8 cellular contexts compared by ENCODE assay signal in the genomic region with DNA sequence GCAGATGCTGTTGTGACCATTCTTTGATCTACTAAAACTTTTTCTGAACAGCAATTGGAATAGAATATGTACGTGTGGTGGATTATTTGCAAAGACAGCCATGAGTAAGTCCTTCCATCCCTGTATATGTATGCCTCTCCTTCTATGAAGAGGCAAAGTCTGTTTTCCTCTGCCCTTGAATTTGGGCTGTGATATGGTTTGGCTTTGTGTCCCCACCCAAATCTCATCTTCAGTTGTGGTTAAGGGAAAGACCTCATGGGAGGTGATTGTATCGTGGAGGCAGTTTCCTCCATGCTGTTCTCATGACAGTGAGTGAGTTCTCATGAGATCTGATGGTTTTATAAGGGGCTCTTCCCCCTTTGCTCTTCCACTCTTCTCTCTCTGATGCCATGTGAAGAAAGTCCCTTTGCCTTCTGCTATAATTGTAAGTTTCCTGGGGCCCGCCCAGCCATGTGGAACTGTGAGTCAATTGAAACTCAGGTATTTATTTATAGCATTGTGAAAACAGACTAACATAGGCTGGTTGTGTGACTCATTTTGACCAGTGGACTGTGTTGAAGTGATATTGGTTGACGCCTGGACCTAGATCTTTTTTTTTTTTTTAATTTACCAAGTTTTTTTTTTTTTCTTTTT.
DNase-seq lines count a peak whose midpoint lies in the region; ATAC-seq, FAIRE-seq and TF ChIP-seq lines count a peak whose summit lies in the region.

No MANE protein-coding gene starts in this region.

- BruUV-seq in HCT116 (replicated peaks; lab: Mats Ljungman, UMichigan) = no TSS peak
- no TSS peak for BruUV-seq in endothelial cell of umbilical vein (replicated peaks; lab: Mats Ljungman, UMichigan)

- H3K4me1 ChIP-seq in HCT116 (ENCODE audit: control insufficient read depth in 1 of 2, insufficient read depth in 2 of 2, low read length in 2 of 2) = peaks cover 0 to 5% of the 10 kb centered on the region in 2 experiments; a peak in 2 of 4 replicates
- H3K4me1 ChIP-seq in Peyer's patch = no peaks in the 10 kb centered on the region
- H3K4me1 ChIP-seq in endothelial cell of umbilical vein (ENCODE audit: control insufficient read depth, extremely low read depth, insufficient read depth, low read length) = no peaks in the 10 kb centered on the region

- DNase-seq in GM13976 (ENCODE audit: low spot score) (peak; percentile 33), HCT116 (ENCODE audit: low read depth, low spot score) (peak; percentile 1), Peyer's patch (peak in 2 of 3 donors; percentile 17 to 56), endothelial cell of umbilical vein (ENCODE audit: low read depth, low spot score) (peak; percentile 27), GDM1 (lab: John Stamatoyannopoulos, UW) (no peak), inferior parietal cortex (ENCODE audit: extremely low spot score) (no peak), foreskin melanocyte (no peak)
- peak; percentile 29 to 57 for DNase-seq in stimulated activated naive CD8-positive, alpha-beta T cell treated with anti-CD3 and anti-CD28 coated beads, Interleukin-15, amount 100 ng/mL, for 72 hours

- no peaks in the 10 kb centered on the region for H4K20me1 ChIP-seq in HCT116 (ENCODE audit: insufficient read depth)
- no peaks in the 10 kb centered on the region for H4K20me1 ChIP-seq in endothelial cell of umbilical vein (replicated peaks; ENCODE audit: control insufficient read depth, extremely low read depth, insufficient read depth, low read length)

- ATAC-seq in HCT116 = no peak
- peak; percentile 98 for ATAC-seq in stimulated activated naive CD8-positive, alpha-beta T cell treated with anti-CD3 and anti-CD28 coated beads, Interleukin-15, amount 100 ng/mL, for 72 hours

- peak overlapping the region; percentile 41 for H2AFZ ChIP-seq in HCT116 (ENCODE audit: low read depth, low read length, poor library complexity, severe bottlenecking)
- no peak overlapping the region for H2AFZ ChIP-seq in endothelial cell of umbilical vein (ENCODE audit: low read depth, low read length)

- RAD21 ChIA-PET in HCT116 (lab: Charles Lee; ENCODE audit: low non-redundant PET in 1 of 2, low total read pairs in 2 of 2, uncharacterized antibody in 2 of 2, unreplicated experiment in 2 of 2) = no interaction called here

- no peaks in the 10 kb centered on the region for H3K9me2 ChIP-seq in HCT116 (ENCODE audit: insufficient read depth)

- peaks cover 13% of the 10 kb centered on the region for H3K4me1 Mint-ChIP-seq in stimulated activated naive CD8-positive, alpha-beta T cell treated with anti-CD3 and anti-CD28 coated beads, Interleukin-15, amount 100 ng/mL, for 72 hours

- H3K79me2 ChIP-seq in HCT116 (ENCODE audit: insufficient read depth, low read length) (no peaks in the 10 kb centered on the region), endothelial cell of umbilical vein (ENCODE audit: control insufficient read depth, insufficient read depth, low read length) (no peaks in the 10 kb centered on the region)

- TF ChIP-seq RAD21 in HCT116 (IDR thresholded peaks at IDR 0.05; ENCODE audit: low read depth) = no peak

- H3K27ac Mint-ChIP-seq in stimulated activated naive CD8-positive, alpha-beta T cell treated with anti-CD3 and anti-CD28 coated beads, Interleukin-15, amount 100 ng/mL, for 72 hours = peak overlapping the region; percentile 61 to 72

- H3K9ac ChIP-seq in HCT116 (ENCODE audit: low read length) = no peak overlapping the region
- no peak overlapping the region for H3K9ac ChIP-seq in endothelial cell of umbilical vein (replicated peaks; ENCODE audit: extremely low read depth, insufficient read depth, low read length)

- no peaks in the 10 kb centered on the region for H3K9me1 ChIP-seq in endothelial cell of umbilical vein (replicated peaks; ENCODE audit: control insufficient read depth, extremely low read depth, insufficient read depth, low read length)

- no peaks in the 10 kb centered on the region for H3K9me3 ChIP-seq in HCT116 (ENCODE audit: control insufficient read depth in 1 of 2, insufficient read depth in 1 of 2, low read depth in 1 of 2, low read length in 2 of 2)
- no peaks in the 10 kb centered on the region for H3K9me3 ChIP-seq in Peyer's patch
- H3K9me3 ChIP-seq in endothelial cell of umbilical vein (replicated peaks; ENCODE audit: control insufficient read depth, insufficient read depth, low read length) = no peaks in the 10 kb centered on the region

- H3K27ac ChIP-seq in HCT116 (ENCODE audit: low read depth, low read length) (no peak overlapping the region), Peyer's patch (no peak overlapping the region), endothelial cell of umbilical vein (ENCODE audit: insufficient read depth, low read depth, low read length) (no peak overlapping the region)

- TF ChIP-seq CTCF in GM13976 (IDR thresholded peaks at IDR 0.05; ENCODE audit: borderline replicate concordance, control extremely low read depth, extremely low read depth, insufficient read depth, missing control alignments) = no peak
- no peak for TF ChIP-seq CTCF in HCT116 (IDR thresholded peaks at IDR 0.05 in 2 of 3, conservative IDR thresholded peaks at IDR 0.05 in 1 of 3; ENCODE audit: borderline replicate concordance in 1 of 3, insufficient read depth in 1 of 3, low read depth in 2 of 3, low read length in 2 of 3)
- TF ChIP-seq CTCF in Peyer's patch (IDR thresholded peaks at IDR 0.05) = no peak
- TF ChIP-seq CTCF in endothelial cell of umbilical vein (IDR thresholded peaks at IDR 0.05; ENCODE audit: extremely low read depth in 1 of 2, insufficient read depth in 1 of 2, low read depth in 1 of 2, low read length in 2 of 2) = no peak

- in situ Hi-C loops in GM13976 (cut with MboI; ENCODE audit: low sequenced_read_pairs, unreplicated experiment) = no loop called here

- H3K36me3 ChIP-seq in HCT116 (ENCODE audit: control insufficient read depth in 1 of 2, insufficient read depth in 2 of 2, low read length in 2 of 2) (no peaks in the 10 kb centered on the region), Peyer's patch (no peaks in the 10 kb centered on the region), endothelial cell of umbilical vein (ENCODE audit: control insufficient read depth in 2 of 2, extremely low read depth in 1 of 2, insufficient read depth in 2 of 2, low read length in 2 of 2) (no peaks in the 10 kb centered on the region)

- H3K27me3 ChIP-seq in HCT116 (ENCODE audit: insufficient read depth, low read length) (no peaks in the 10 kb centered on the region), Peyer's patch (no peaks in the 10 kb centered on the region), endothelial cell of umbilical vein (ENCODE audit: control insufficient read depth in 2 of 2, insufficient read depth in 2 of 2, low read length in 2 of 2) (no peaks in the 10 kb centered on the region)

- intact Hi-C loops in HCT116 (cut with micrococcal nuclease) = loop anchor here (2.0 kb wide), 1 partner anchor 25 kb away; no protein-coding TSS in a partner anchor
- intact Hi-C loops in endothelial cell of umbilical vein (cut with micrococcal nuclease) = no loop called here

- no peak for FAIRE-seq in endothelial cell of umbilical vein (lab: Jason Lieb, UNC)

- H3K4me2 ChIP-seq in HCT116 (ENCODE audit: low read length) (no peak overlapping the region), endothelial cell of umbilical vein (ENCODE audit: insufficient read depth, low read length) (no peak overlapping the region)

- H3K9me3 Mint-ChIP-seq in stimulated activated naive CD8-positive, alpha-beta T cell treated with anti-CD3 and anti-CD28 coated beads, Interleukin-15, amount 100 ng/mL, for 72 hours = peaks cover 12 to 15% of the 10 kb centered on the region in 2 donors

- H3K27me3 Mint-ChIP-seq in stimulated activated naive CD8-positive, alpha-beta T cell treated with anti-CD3 and anti-CD28 coated beads, Interleukin-15, amount 100 ng/mL, for 72 hours = no peaks in the 10 kb centered on the region

- dilution Hi-C loops in endothelial cell of umbilical vein (cut with MboI; ENCODE audit: extremely low pct_ligation_motif_present, low sequenced_read_pairs) = no loop called here

- POLR2A ChIA-PET in HCT116 (lab: Charles Lee) = no interaction called here
- POLR2A ChIA-PET in endothelial cell of umbilical vein (lab: Charles Lee) = no interaction called here

- CTCF ChIA-PET in HCT116 (lab: Charles Lee) = no interaction called here
- CTCF ChIA-PET in endothelial cell of umbilical vein (lab: Charles Lee) = no interaction called here

- H3K4me3 ChIP-seq in HCT116 (replicated peaks in 1 of 2; ENCODE audit: low read depth in 1 of 2, low read length in 2 of 2) = no peak overlapping the region
- no peak overlapping the region for H3K4me3 ChIP-seq in Peyer's patch
- no peak overlapping the region for H3K4me3 ChIP-seq in endothelial cell of umbilical vein (replicated peaks in 1 of 3; ENCODE audit: insufficient read depth in 1 of 3, low read depth in 1 of 3, low read length in 3 of 3)

- no peak overlapping the region for H3K4me3 Mint-ChIP-seq in stimulated activated naive CD8-positive, alpha-beta T cell treated with anti-CD3 and anti-CD28 coated beads, Interleukin-15, amount 100 ng/mL, for 72 hours

- TF ChIP-seq POLR2A in HCT116 (IDR thresholded peaks at IDR 0.05; ENCODE audit: borderline replicate concordance, extremely low read depth, insufficient read depth, insufficient read length) (no peak), Peyer's patch (IDR thresholded peaks at IDR 0.05) (no peak), endothelial cell of umbilical vein (IDR thresholded peaks at IDR 0.05; ENCODE audit: low read depth, low read length) (no peak)

TF ChIP-seq in endothelial cell of umbilical vein, 7 proteins besides CTCF, POLR2A, EP300 and RAD21:
- TF ChIP-seq JUN (IDR thresholded peaks at IDR 0.05; ENCODE audit: borderline replicate concordance, insufficient read depth, insufficient read length, low read depth) (no peak), FOS (IDR thresholded peaks at IDR 0.05; ENCODE audit: borderline replicate concordance, insufficient read depth, low read length) (peak; percentile 11)

Comparison
In these comparisons a context has a peak if more than half of its experiments do, and no peak if none do; other contexts are left out.
1. DNase-seq: peak in GM13976 (single experiment), HCT116 (single experiment), Peyer's patch (2 of 3), endothelial cell of umbilical vein (single experiment) and stimulated activated naive CD8-positive, alpha-beta T cell treated with anti-CD3 and anti-CD28 coated beads, Interleukin-15, amount 100 ng/mL, for 72 hours (2 of 2); none in GDM1 (single experiment), inferior parietal cortex (single experiment) and foreskin melanocyte (single experiment).